ENCODE assay signal across 11 cellular contexts in genomic region chr17:9238340-9239259, GRCh38.
DNase-seq lines count a peak whose midpoint lies in the region; ATAC-seq, FAIRE-seq and TF ChIP-seq lines count a peak whose summit lies in the region.
"Had no signal": no experiment of that assay in that cellular context is flagged by ENCODE, and none has a peak within 500 bp of the region (broad histone marks: within the 10 kb centered on the region; RNA-seq: fewer than 3 reads in every experiment).

No MANE protein-coding gene starts in this region.

- H3K4me1 ChIP-seq in CD4-positive, CD25-positive, alpha-beta regulatory T cell (ENCODE audit: control insufficient read depth, insufficient read depth, low read length, poor library complexity, severe bottlenecking) = peaks cover 11% of the 10 kb centered on the region
- H3K4me1 ChIP-seq in Panc1 (ENCODE audit: control insufficient read depth, insufficient read depth, low read length) = peaks cover 10% of the 10 kb centered on the region
- H3K4me1 ChIP-seq in esophagus squamous epithelium = peaks cover 25 to 61% (median 42%) of the 10 kb centered on the region in 3 donors
- H3K4me1 ChIP-seq in prostate gland (replicated peaks) = no peaks in the 10 kb centered on the region

- H3K9me3 ChIP-seq in CD4-positive, CD25-positive, alpha-beta regulatory T cell (ENCODE audit: control insufficient read depth in 2 of 2, low read length in 2 of 2) = no peaks in the 10 kb centered on the region
- H3K9me3 ChIP-seq in Panc1 (ENCODE audit: control insufficient read depth, insufficient read depth, low read depth, low read length) = no peaks in the 10 kb centered on the region
- no peaks in the 10 kb centered on the region for H3K9me3 ChIP-seq in esophagus squamous epithelium
- H3K9me3 ChIP-seq in prostate gland = no peaks in the 10 kb centered on the region

- H3K36me3 ChIP-seq in CD4-positive, CD25-positive, alpha-beta regulatory T cell (ENCODE audit: control insufficient read depth, insufficient read depth, low read length) = no peaks in the 10 kb centered on the region
- H3K36me3 ChIP-seq in Panc1 (ENCODE audit: control insufficient read depth, insufficient read depth, low read length) (no peaks in the 10 kb centered on the region), esophagus squamous epithelium (peaks cover 0 to 16% (median 0%) of the 10 kb centered on the region in 3 donors), prostate gland (no peaks in the 10 kb centered on the region)

- 88 to 92% methylated on average over 9 to 11 of the region's 13 CpGs for WGBS in esophagus squamous epithelium, 2 donors
- 84% methylated on average over 13 of the region's 13 CpGs for WGBS in prostate gland

- CTCF ChIA-PET in Panc1 (lab: Charles Lee) (no interaction called here), Calu3 (lab: Charles Lee) (no interaction called here)

- in situ Hi-C loops in Panc1 (cut with HindIII; ENCODE audit: low pct_unique_long_range_greater_than_20kb, low sequenced_read_pairs) = no loop called here

- no peak overlapping the region for H3K27ac Mint-ChIP-seq in CD4-positive, CD25-positive, alpha-beta regulatory T cell
- H3K27ac Mint-ChIP-seq in Calu3 (ENCODE audit: unreplicated experiment) = no peak overlapping the region

- H3K27me3 Mint-ChIP-seq in CD4-positive, CD25-positive, alpha-beta regulatory T cell = peaks cover 4% of the 10 kb centered on the region
- no peaks in the 10 kb centered on the region for H3K27me3 Mint-ChIP-seq in Calu3 (ENCODE audit: unreplicated experiment)

- H3K27me3 ChIP-seq in CD4-positive, CD25-positive, alpha-beta regulatory T cell (ENCODE audit: control insufficient read depth, insufficient read depth, low read length) = no peaks in the 10 kb centered on the region
- no peaks in the 10 kb centered on the region for H3K27me3 ChIP-seq in Panc1 (ENCODE audit: control insufficient read depth, insufficient read depth, low read length)
- H3K27me3 ChIP-seq in esophagus squamous epithelium = no peaks in the 10 kb centered on the region
- H3K27me3 ChIP-seq in prostate gland (replicated peaks; ENCODE audit: insufficient read depth) = no peaks in the 10 kb centered on the region

- no peak for DNase-seq in CD4-positive, CD25-positive, alpha-beta regulatory T cell
- DNase-seq in Panc1 (ENCODE audit: low read depth, low spot score) (no peak), esophagus squamous epithelium (lab: John Stamatoyannopoulos, UW) (no peak), prostate gland (ENCODE audit: low spot score) (no peak), Calu3 (no peak), NCI-H1105 (lab: John Stamatoyannopoulos, UW) (no peak), H54 (ENCODE audit: insufficient read length, low spot score) (no peak)
- DNase-seq: Kasumi-1, NCI-H510A, occipital lobe had no signal

- H3K27ac ChIP-seq in CD4-positive, CD25-positive, alpha-beta regulatory T cell (ENCODE audit: insufficient read depth, low read length, poor library complexity, severe bottlenecking) = no peak overlapping the region
- H3K27ac ChIP-seq in Panc1 (ENCODE audit: low read length) (peak overlapping the region; percentile 51; the same call in 1 of the 2 replicates), esophagus squamous epithelium (peak overlapping the region; percentile 82 to 98 (median 94)), prostate gland (peak overlapping the region; percentile 78 to 90)

- BruUV-seq in Panc1 (replicated peaks; lab: Mats Ljungman, UMichigan) (no TSS peak), Calu3 (replicated peaks; lab: Mats Ljungman, UMichigan) (no TSS peak)

- H3K36me3 Mint-ChIP-seq in CD4-positive, CD25-positive, alpha-beta regulatory T cell = no peaks in the 10 kb centered on the region
- H3K36me3 Mint-ChIP-seq in Calu3 (ENCODE audit: insufficient read depth, unreplicated experiment) = no peaks in the 10 kb centered on the region

- peak overlapping the region; percentile 48 to 91 (median 74) for H3K4me3 Mint-ChIP-seq in CD4-positive, CD25-positive, alpha-beta regulatory T cell
- H3K4me3 Mint-ChIP-seq in Calu3 (ENCODE audit: low read depth, unreplicated experiment) = no peak overlapping the region

- no peak for ATAC-seq in CD4-positive, CD25-positive, alpha-beta regulatory T cell (ENCODE audit: low read depth in 2 of 2)
- ATAC-seq in Panc1 (no peak), GM19351 (IDR thresholded peaks at IDR 0.05; ENCODE audit: unreplicated experiment) (no peak)

- TF ChIP-seq POLR2A in esophagus squamous epithelium (IDR thresholded peaks at IDR 0.05) = no peak
- TF ChIP-seq POLR2A in prostate gland (IDR thresholded peaks at IDR 0.05) = no peak
- TF ChIP-seq POLR2A in H54 (IDR thresholded peaks at IDR 0.05; ENCODE audit: low read depth, low read length) = no peak

- H3K4me1 Mint-ChIP-seq in CD4-positive, CD25-positive, alpha-beta regulatory T cell = peaks cover 0 to 24% (median 3%) of the 10 kb centered on the region in 4 donors
- H3K4me1 Mint-ChIP-seq in Calu3 (ENCODE audit: low read depth, unreplicated experiment) = no peaks in the 10 kb centered on the region

- H3K9me3 Mint-ChIP-seq in CD4-positive, CD25-positive, alpha-beta regulatory T cell = no peaks in the 10 kb centered on the region
- no peaks in the 10 kb centered on the region for H3K9me3 Mint-ChIP-seq in Calu3 (ENCODE audit: low read depth, unreplicated experiment)

- intact Hi-C loops in Panc1 (cut with micrococcal nuclease; ENCODE audit: unreplicated experiment) (no loop called here), esophagus squamous epithelium (cut with DNase I) (no loop called here), prostate gland (cut with DNase I) (no loop called here), Calu3 (cut with micrococcal nuclease; ENCODE audit: unreplicated experiment) (no loop called here)

- no peak overlapping the region for H3K4me3 ChIP-seq in CD4-positive, CD25-positive, alpha-beta regulatory T cell (ENCODE audit: low read depth, low read length)
- H3K4me3 ChIP-seq in Panc1 (ENCODE audit: low read depth in 2 of 2, low read length in 2 of 2) (peak overlapping the region in 1 of 2 experiments; percentile 59; a peak in 2 of 4 replicates), esophagus squamous epithelium (peak overlapping the region in 2 of 4 donors; percentile 60 to 64), prostate gland (no peak overlapping the region)

- no peak for TF ChIP-seq CTCF in Panc1 (IDR thresholded peaks at IDR 0.05)
- no peak for TF ChIP-seq CTCF in esophagus squamous epithelium (IDR thresholded peaks at IDR 0.05)
- TF ChIP-seq CTCF in prostate gland (IDR thresholded peaks at IDR 0.05) = no peak
- TF ChIP-seq CTCF in Calu3 (IDR thresholded peaks at IDR 0.05; ENCODE audit: unreplicated experiment) = no peak

- FAIRE-seq in H54 (lab: Jason Lieb, UNC) = no peak

- POLR2A ChIA-PET in Panc1 (lab: Charles Lee) = no interaction called here
